8 cellular contexts compared by ENCODE assay signal in genomic region chr17:73192219-73192893, GRCh38. TPM values are rescaled to one million over a fixed set of nuclear protein-coding genes. Genes with fewer than 3 reads are reported as not detected.
A peak's percentile ranks its signal among the peaks of the same experiment; 100 is the strongest.
DNase-seq lines count a peak whose midpoint lies in the region; ATAC-seq and TF ChIP-seq lines count a peak whose summit lies in the region.

No MANE protein-coding gene starts in this region.

- peak overlapping the region; percentile 82 for H3K4me3 ChIP-seq in AG10803 (ENCODE audit: low read length)
- peak overlapping the region; percentile 94 for H3K4me3 ChIP-seq in coronary artery
- peak overlapping the region; percentile 96 to 99 for H3K4me3 ChIP-seq in left lung

- H3K4me1 ChIP-seq in left lung = peaks cover 11 to 29% of the 10 kb centered on the region in 2 donors

- H3K27me3 ChIP-seq in left lung = no peaks in the 10 kb centered on the region

- TF ChIP-seq CTCF in AG10803 (conservative IDR thresholded peaks at IDR 0.05; ENCODE audit: low read length) (no peak), coronary artery (IDR thresholded peaks at IDR 0.05) (no peak), left lung (IDR thresholded peaks at IDR 0.05) (no peak)

- peaks cover 0 to 12% of the 10 kb centered on the region in 2 donors for H3K36me3 ChIP-seq in left lung

- H3K9me3 ChIP-seq in left lung = no peaks in the 10 kb centered on the region

- H3K27ac ChIP-seq in coronary artery = peak overlapping the region; percentile 65 to 93
- peak overlapping the region; percentile 81 to 82 for H3K27ac ChIP-seq in left lung

- intact Hi-C loops in left lung (cut with DNase I) = no loop called here

- ATAC-seq in GM18868 (IDR thresholded peaks at IDR 0.05; ENCODE audit: unreplicated experiment) (peak; percentile 64), HG03097 (IDR thresholded peaks at IDR 0.05; ENCODE audit: low FRiP score, unreplicated experiment) (peak; percentile 49), left lung (peak; percentile 82)

- DNase-seq in AG10803 (ENCODE audit: low read depth) = peak; percentile 74
- peak; percentile 61 for DNase-seq in NCI-H226
- peak in 3 of 4 experiments; percentile 29 to 58 (median 45) for DNase-seq in activated CD4-positive, CD25-positive, alpha-beta regulatory T cell (lab: John Stamatoyannopoulos, UW)
- peak; percentile 82 for DNase-seq in coronary artery (ENCODE audit: low spot score)
- peak; percentile 63 to 92 for DNase-seq in left lung
- peak; percentile 65 for DNase-seq in stimulated activated CD4-positive, alpha-beta T cell treated with anti-CD3 and anti-CD28 coated beads, Interleukin-4, amount 100 ng/mL, for 1 hour

RNA-seq across cellular contexts. Expression of gene COG1, which starts 0.5 kb away (rescaled TPM):
- total RNA-seq in left lung = 10 to 100 TPM; 30.7 to 32.2 TPM

RNA-seq across cellular contexts. Expression of gene SSTR2, which starts 27.5 kb away (rescaled TPM):
- total RNA-seq in left lung = under 1 TPM; 0.38 to 0.47 TPM

Comparison
In these comparisons a context has a peak if more than half of its experiments do, and no peak if none do; other contexts are left out.
1. Peak in every context shown above with its lines: DNase-seq, ATAC-seq, H3K4me3 ChIP-seq and H3K27ac ChIP-seq.